In the genomic region with DNA sequence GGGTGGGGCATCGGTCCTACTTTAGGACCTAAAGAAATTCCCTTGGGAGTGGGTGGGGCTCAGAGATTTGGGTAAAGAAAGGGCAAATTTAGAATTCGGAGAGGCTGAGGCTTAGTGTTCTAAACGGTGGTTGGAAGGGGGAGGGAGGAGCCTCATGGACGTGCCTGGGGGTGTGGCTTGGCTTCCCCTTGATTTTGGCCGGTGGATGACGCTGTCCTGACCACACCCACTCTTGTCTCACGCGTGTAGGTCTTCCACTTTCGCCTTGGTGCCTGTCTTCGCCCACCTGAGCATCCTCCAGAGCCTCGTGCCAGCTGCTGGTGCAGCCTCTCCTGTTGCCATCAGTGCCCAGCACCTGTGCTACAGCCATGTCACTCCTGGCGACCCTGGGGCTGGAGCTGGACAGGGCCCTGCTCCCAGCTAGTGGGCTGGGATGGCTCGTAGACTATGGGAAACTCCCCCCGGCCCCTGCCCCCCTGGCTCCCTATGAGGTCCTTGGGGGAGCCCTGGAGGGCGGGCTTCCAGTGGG, we compare ENCODE assay signal across 8 cellular contexts. TPM values are rescaled to one million over a fixed set of nuclear protein-coding genes. Genes with fewer than 3 reads are reported as not detected.
DNase-seq lines count a peak whose midpoint lies in the region; ATAC-seq and TF ChIP-seq lines count a peak whose summit lies in the region.

No MANE protein-coding gene starts in this region.

- DNase-seq in ELR (ENCODE audit: low read depth), result peak; percentile 18
- DNase-seq in NCI-H774 (lab: John Stamatoyannopoulos, UW), result peak; percentile 59
- no peak for DNase-seq in epithelial cell of prostate (ENCODE audit: low read depth, low spot score)
- DNase-seq in osteocyte (ENCODE audit: extremely low spot score, unreplicated experiment), result no peak
- no peak for DNase-seq in DMS79 treated with DMSO at 0.1 percent for 48 hours (lab: John Stamatoyannopoulos, UW)
- DNase-seq in activated effector memory CD4-positive, alpha-beta T cell treated with Interleukin-2 at 50 U/mL for 16 hours, result no peak
- DNase-seq in activated effector memory CD4-positive, alpha-beta T cell treated with anti-CD3 and anti-CD28 coated beads, Interleukin-2, amount 50 U/mL, for 16 hours, result no peak

- peaks cover 20% of the 10 kb centered on the region for H3K36me3 Mint-ChIP-seq in osteocyte (ENCODE audit: unreplicated experiment)

- H3K27ac Mint-ChIP-seq in osteocyte (ENCODE audit: unreplicated experiment), result peak overlapping the region; percentile 98

- no peak for TF ChIP-seq CTCF in osteocyte (IDR thresholded peaks at IDR 0.05)

- no peaks in the 10 kb centered on the region for H3K27me3 Mint-ChIP-seq in osteocyte (ENCODE audit: unreplicated experiment)

- H3K4me1 Mint-ChIP-seq in osteocyte (ENCODE audit: unreplicated experiment), result peaks cover 26% of the 10 kb centered on the region

- H3K4me3 Mint-ChIP-seq in osteocyte (ENCODE audit: unreplicated experiment), result peak overlapping the region; percentile 99

- H3K27ac ChIP-seq in epithelial cell of prostate, result peak overlapping the region; percentile 89

- no peaks in the 10 kb centered on the region for H3K9me3 Mint-ChIP-seq in osteocyte (ENCODE audit: unreplicated experiment)

- ATAC-seq in HG02571 (IDR thresholded peaks at IDR 0.05; ENCODE audit: unreplicated experiment), result no peak

RNA-seq across cellular contexts. Expression of gene NUP62, which starts 1.2 kb away (rescaled TPM):
- 57.7 and 65.1 TPM in 2 replicates for total RNA-seq in osteocyte

RNA-seq across cellular contexts. Expression of gene ATF5, which starts 1.5 kb away (rescaled TPM):
- total RNA-seq in osteocyte, result 20.1 and 22.0 TPM in 2 replicates

RNA-seq across cellular contexts. Expression of gene SIGLEC11, which starts 30.4 kb away (rescaled TPM):
- total RNA-seq in osteocyte, result not detected in 2 replicates

RNA-seq across cellular contexts. Expression of gene IL4I1, which starts 33.9 kb away (rescaled TPM):
- 0.55 TPM in 1 of 2 replicates, not detected in the other for total RNA-seq in osteocyte

RNA-seq across cellular contexts. Expression of gene TBC1D17, which starts 53.0 kb away (rescaled TPM):
- total RNA-seq in osteocyte, result 69.2 and 71.9 TPM in 2 replicates

Comparison
In these comparisons a context has a peak if more than half of its experiments do, and no peak if none do; other contexts are left out.
1. DNase-seq: peak in ELR (single experiment) and NCI-H774 (single experiment); none in epithelial cell of prostate (single experiment), osteocyte (single experiment), DMS79 treated with DMSO at 0.1 percent for 48 hours (single experiment), activated effector memory CD4-positive, alpha-beta T cell treated with Interleukin-2 at 50 U/mL for 16 hours (single experiment) and activated effector memory CD4-positive, alpha-beta T cell treated with anti-CD3 and anti-CD28 coated beads, Interleukin-2, amount 50 U/mL, for 16 hours (single experiment).